ENCODE assay signal across 16 cellular contexts in the genomic region with DNA sequence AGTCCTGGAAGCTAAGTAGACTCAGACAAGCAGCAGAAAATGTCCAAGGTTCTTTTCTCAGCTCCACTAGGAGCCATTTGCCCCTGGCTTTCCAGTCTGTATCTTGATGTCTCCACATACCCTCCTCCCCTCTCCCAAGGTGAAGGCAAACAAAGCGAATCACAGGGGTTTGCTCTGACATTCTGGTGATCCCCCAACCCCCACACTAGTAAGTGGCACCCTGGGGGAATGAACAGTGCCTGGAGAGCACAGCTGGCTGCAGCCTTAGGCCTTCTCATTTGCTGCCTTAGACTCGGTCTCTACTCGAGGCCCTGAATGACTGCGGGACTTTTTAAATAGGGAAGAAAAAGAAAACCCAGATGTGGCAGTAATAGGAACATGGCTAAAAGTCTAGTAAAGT. TPM values are rescaled to one million over a fixed set of nuclear protein-coding genes. Genes with fewer than 3 reads are reported as not detected.
DNase-seq lines count a peak whose midpoint lies in the region; ATAC-seq, FAIRE-seq and TF ChIP-seq lines count a peak whose summit lies in the region.
"Had no signal": no experiment of that assay in that cellular context is flagged by ENCODE, and none has a peak within 500 bp of the region (broad histone marks: within the 10 kb centered on the region; RNA-seq: fewer than 3 reads in every experiment).

No MANE protein-coding gene starts in this region.

- DNase-seq in GM23338 (ENCODE audit: low spot score) = peak; percentile 57
- peak; percentile 3 for DNase-seq in NCI-H146 treated with DMSO at 0.1 percent for 48 hours (lab: John Stamatoyannopoulos, UW; ENCODE audit: unreplicated experiment)
- DNase-seq in endodermal cell = no peak
- no peak for DNase-seq in neural crest cell (ENCODE audit: low read depth, low spot score)
- no peak for DNase-seq in SW480 (ENCODE audit: low spot score)
- no peak for DNase-seq in GM12892 (ENCODE audit: insufficient read length)
- no peak for DNase-seq in activated T-helper 1 cell treated with anti-CD3 and anti-CD28 coated beads, Interleukin-12 subunit alpha, Interleukin-12 subunit beta, Interleukin-2, Interleukin-4 antibody, amounts not matched to agents 30 ng/mL and 10 ng/mL and 1 ng/mL, durations not matched to agents 14 hours and 24 hours and 36 hours (ENCODE audit: low spot score)
- DNase-seq: C1 segment of cervical spinal cord, DND-41, GOT3, NCI-H1105, NCI-H1930, NCI-H774 had no signal

- peaks cover 34% of the 10 kb centered on the region for H3K9me3 ChIP-seq in endodermal cell (ENCODE audit: control insufficient read depth, low read length)
- H3K9me3 ChIP-seq: A549, SJSA1 had no signal

- intact Hi-C loops in activated T-helper 1 cell treated with anti-CD3 and anti-CD28 coated beads, Interleukin-12 subunit alpha, Interleukin-12 subunit beta, Interleukin-2, Interleukin-4 antibody, amounts not matched to agents 30 ng/mL and 10 ng/mL and 1 ng/mL, durations not matched to agents 14 hours and 24 hours and 36 hours (cut with micrococcal nuclease) = loop anchor here (10.0 kb wide), 1 partner anchor 55 kb away; no protein-coding TSS in a partner anchor

- 60 to 76% methylated on average over 2 to 4 of the region's 4 CpGs for WGBS in endodermal cell (ENCODE audit: insufficient coverage in 1 of 2, insufficient read length in 1 of 2), 2 experiments

- no peak for FAIRE-seq in GM12892 (lab: Jason Lieb, UNC)
- FAIRE-seq: A549, G401.6 had no signal

- H2AFZ ChIP-seq in GM23338 = no peak overlapping the region

- H3K9me3 Mint-ChIP-seq in GM23338 = peaks cover 4% of the 10 kb centered on the region; the same call in 2 of the 3 replicates
- peaks cover 22% of the 10 kb centered on the region for H3K9me3 Mint-ChIP-seq in endodermal cell
- peaks cover 3% of the 10 kb centered on the region for H3K9me3 Mint-ChIP-seq in neural crest cell
- H3K9me3 Mint-ChIP-seq in activated T-helper 1 cell treated with anti-CD3 and anti-CD28 coated beads, Interleukin-12 subunit alpha, Interleukin-12 subunit beta, Interleukin-2, Interleukin-4 antibody, amounts not matched to agents 30 ng/mL and 10 ng/mL and 1 ng/mL, durations not matched to agents 14 hours and 24 hours and 36 hours = no peaks in the 10 kb centered on the region

- peaks cover 34% of the 10 kb centered on the region for H4K20me1 ChIP-seq in GM23338 (replicated peaks; ENCODE audit: insufficient read depth)

- H3K27me3 Mint-ChIP-seq in GM23338 (ENCODE audit: insufficient read depth, low read depth, poor library complexity) (peaks cover 4% of the 10 kb centered on the region), endodermal cell (ENCODE audit: insufficient read depth) (no peaks in the 10 kb centered on the region), neural crest cell (ENCODE audit: low read depth) (no peaks in the 10 kb centered on the region)
- H3K27me3 Mint-ChIP-seq in activated T-helper 1 cell treated with anti-CD3 and anti-CD28 coated beads, Interleukin-12 subunit alpha, Interleukin-12 subunit beta, Interleukin-2, Interleukin-4 antibody, amounts not matched to agents 30 ng/mL and 10 ng/mL and 1 ng/mL, durations not matched to agents 14 hours and 24 hours and 36 hours (ENCODE audit: insufficient read depth) = no peaks in the 10 kb centered on the region

- H3K4me3 ChIP-seq in GM23338 (no peak overlapping the region), endodermal cell (ENCODE audit: low read length) (peak overlapping the region; percentile 70)
- H3K4me3 ChIP-seq: A549, SJSA1 had no signal

- H3K79me2 ChIP-seq in GM23338 (replicated peaks; ENCODE audit: insufficient read depth) = peaks cover 58% of the 10 kb centered on the region

- H3K27me3 ChIP-seq in GM23338 (ENCODE audit: insufficient read depth) = no peaks in the 10 kb centered on the region
- no peaks in the 10 kb centered on the region for H3K27me3 ChIP-seq in endodermal cell (ENCODE audit: control insufficient read depth, insufficient read depth, low read length, poor library complexity, severe bottlenecking)
- H3K27me3 ChIP-seq: SJSA1 had no signal

- peak; percentile 98 for ATAC-seq in GM23338
- ATAC-seq: A549 had no signal

- peaks cover 30% of the 10 kb centered on the region for H3K4me1 Mint-ChIP-seq in GM23338
- H3K4me1 Mint-ChIP-seq in endodermal cell = peaks cover 41% of the 10 kb centered on the region
- peaks cover 12% of the 10 kb centered on the region for H3K4me1 Mint-ChIP-seq in neural crest cell
- H3K4me1 Mint-ChIP-seq in activated T-helper 1 cell treated with anti-CD3 and anti-CD28 coated beads, Interleukin-12 subunit alpha, Interleukin-12 subunit beta, Interleukin-2, Interleukin-4 antibody, amounts not matched to agents 30 ng/mL and 10 ng/mL and 1 ng/mL, durations not matched to agents 14 hours and 24 hours and 36 hours (ENCODE audit: low read depth) = peaks cover under 1% of the 10 kb centered on the region

- no peak overlapping the region for H3K4me3 Mint-ChIP-seq in GM23338
- peak overlapping the region; percentile 36 for H3K4me3 Mint-ChIP-seq in endodermal cell
- H3K4me3 Mint-ChIP-seq in neural crest cell = no peak overlapping the region
- H3K4me3 Mint-ChIP-seq in activated T-helper 1 cell treated with anti-CD3 and anti-CD28 coated beads, Interleukin-12 subunit alpha, Interleukin-12 subunit beta, Interleukin-2, Interleukin-4 antibody, amounts not matched to agents 30 ng/mL and 10 ng/mL and 1 ng/mL, durations not matched to agents 14 hours and 24 hours and 36 hours = no peak overlapping the region

- peaks cover 21% of the 10 kb centered on the region for H3K4me1 ChIP-seq in GM23338 (ENCODE audit: insufficient read depth)
- H3K4me1 ChIP-seq in endodermal cell (ENCODE audit: control insufficient read depth, insufficient read depth, low read length) = peaks cover 6% of the 10 kb centered on the region
- H3K4me1 ChIP-seq: SJSA1 had no signal

- peak overlapping the region; percentile 61 for H3K4me2 ChIP-seq in GM23338
- H3K4me2 ChIP-seq: A549 had no signal

- TF ChIP-seq CTCF in GM23338 (conservative IDR thresholded peaks at IDR 0.05; ENCODE audit: low read depth in 2 of 2) (no peak), endodermal cell (conservative IDR thresholded peaks at IDR 0.05) (no peak), neural crest cell (conservative IDR thresholded peaks at IDR 0.05) (no peak)

- H3K9me2 ChIP-seq in GM23338 (ENCODE audit: insufficient read depth) = no peaks in the 10 kb centered on the region

- no peak overlapping the region for H3K9ac ChIP-seq in endodermal cell (ENCODE audit: extremely low read depth, low read length, poor library complexity, severe bottlenecking)

- H3F3A ChIP-seq in GM23338 (replicated peaks; ENCODE audit: low read depth) = no peaks in the 10 kb centered on the region

- peaks cover 35% of the 10 kb centered on the region for H3K36me3 Mint-ChIP-seq in GM23338 (ENCODE audit: low read depth)
- peaks cover 44% of the 10 kb centered on the region for H3K36me3 Mint-ChIP-seq in endodermal cell (ENCODE audit: low read depth)
- peaks cover 23% of the 10 kb centered on the region for H3K36me3 Mint-ChIP-seq in neural crest cell (ENCODE audit: low read depth)
- peaks cover 19% of the 10 kb centered on the region for H3K36me3 Mint-ChIP-seq in activated T-helper 1 cell treated with anti-CD3 and anti-CD28 coated beads, Interleukin-12 subunit alpha, Interleukin-12 subunit beta, Interleukin-2, Interleukin-4 antibody, amounts not matched to agents 30 ng/mL and 10 ng/mL and 1 ng/mL, durations not matched to agents 14 hours and 24 hours and 36 hours (ENCODE audit: low read depth)

- peaks cover 14% of the 10 kb centered on the region; the same call in 1 of the 2 replicates for H3K36me3 ChIP-seq in GM23338 (ENCODE audit: insufficient read depth)
- peaks cover 51% of the 10 kb centered on the region for H3K36me3 ChIP-seq in endodermal cell (ENCODE audit: control insufficient read depth, insufficient read depth, low read length)

- H3K27ac Mint-ChIP-seq in GM23338 (0 out of 2 replicates have a peak overlapping the region, but pooled peaks have one; percentile 2), endodermal cell (peak overlapping the region; percentile 61), neural crest cell (ENCODE audit: unreplicated experiment) (peak overlapping the region; percentile 52)
- H3K27ac Mint-ChIP-seq in activated T-helper 1 cell treated with anti-CD3 and anti-CD28 coated beads, Interleukin-12 subunit alpha, Interleukin-12 subunit beta, Interleukin-2, Interleukin-4 antibody, amounts not matched to agents 30 ng/mL and 10 ng/mL and 1 ng/mL, durations not matched to agents 14 hours and 24 hours and 36 hours = no peak overlapping the region

- H3K27ac ChIP-seq in GM23338 (ENCODE audit: low read depth) (no peak overlapping the region), endodermal cell (ENCODE audit: low read depth, low read length) (no peak overlapping the region)
- H3K27ac ChIP-seq: A549, SJSA1 had no signal

- TF ChIP-seq POLR2A in GM12892 (IDR thresholded peaks at IDR 0.05; ENCODE audit: low read depth, low read length) = no peak

TF ChIP-seq in GM23338, 12 proteins besides CTCF, POLR2A, EP300 and RAD21 (continues in another document):
- TF ChIP-seq ZNF114 (CRISPR knock-in tag; IDR thresholded peaks at IDR 0.05) = no peak
- TF ChIP-seq, protein P1, sequence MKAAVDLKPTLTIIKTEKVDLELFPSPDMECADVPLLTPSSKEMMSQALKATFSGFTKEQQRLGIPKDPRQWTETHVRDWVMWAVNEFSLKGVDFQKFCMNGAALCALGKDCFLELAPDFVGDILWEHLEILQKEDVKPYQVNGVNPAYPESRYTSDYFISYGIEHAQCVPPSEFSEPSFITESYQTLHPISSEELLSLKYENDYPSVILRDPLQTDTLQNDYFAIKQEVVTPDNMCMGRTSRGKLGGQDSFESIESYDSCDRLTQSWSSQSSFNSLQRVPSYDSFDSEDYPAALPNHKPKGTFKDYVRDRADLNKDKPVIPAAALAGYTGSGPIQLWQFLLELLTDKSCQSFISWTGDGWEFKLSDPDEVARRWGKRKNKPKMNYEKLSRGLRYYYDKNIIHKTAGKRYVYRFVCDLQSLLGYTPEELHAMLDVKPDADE (IDR thresholded peaks at IDR 0.05) = no peak

RNA-seq across cellular contexts. Expression of a gene that starts 15.3 kb away (rescaled TPM):
- total RNA-seq in GM23338 (2014; rRNA removed; shearing (Covaris generic)) = 70.1 and 92.5 TPM in 2 replicates
- polyA plus RNA-seq in GM23338 (2016; fragmentation: Nextera tagmentation; extraction: Ambion mirVana) = 56.4 and 63.0 TPM in 2 replicates
- 10 to 100 TPM; 71.9 to 92.1 TPM for total RNA-seq in endodermal cell
- polyA plus RNA-seq in endodermal cell (2013, experiment 1 of 2) = 56.5 TPM
- polyA plus RNA-seq in endodermal cell (2013, experiment 2 of 2) = 59.4 TPM
- total RNA-seq in neural crest cell = 81.9 and 83.3 TPM in 2 replicates
- 34.0 TPM for polyA plus RNA-seq in GM12892 (2012; ENCODE audit: missing spikeins)
- 51.4 and 55.4 TPM in 2 replicates for total RNA-seq in activated T-helper 1 cell treated with anti-CD3 and anti-CD28 coated beads, Interleukin-12 subunit alpha, Interleukin-12 subunit beta, Interleukin-2, Interleukin-4 antibody, amounts not matched to agents 30 ng/mL and 10 ng/mL and 1 ng/mL, durations not matched to agents 14 hours and 24 hours and 36 hours

Comparison
In these comparisons a context has a peak if more than half of its experiments do, and no peak if none do; other contexts are left out.
1. DNase-seq: peak in GM23338 (single experiment) and NCI-H146 treated with DMSO at 0.1 percent for 48 hours (single experiment); none in endodermal cell (single experiment), neural crest cell (single experiment), SW480 (single experiment), GM12892 (single experiment) and activated T-helper 1 cell treated with anti-CD3 and anti-CD28 coated beads, Interleukin-12 subunit alpha, Interleukin-12 subunit beta, Interleukin-2, Interleukin-4 antibody, amounts not matched to agents 30 ng/mL and 10 ng/mL and 1 ng/mL, durations not matched to agents 14 hours and 24 hours and 36 hours (single experiment).